ENCODE assay signal across 8 cellular contexts in genomic region chr14:104678346-104678745, GRCh38. TPM values are rescaled to one million over a fixed set of nuclear protein-coding genes. Genes with fewer than 3 reads are reported as not detected.
DNase-seq lines count a peak whose midpoint lies in the region; ATAC-seq, FAIRE-seq and TF ChIP-seq lines count a peak whose summit lies in the region.

No MANE protein-coding gene starts in this region.

- H3K4me3 ChIP-seq in K562 (peak overlapping the region; percentile 35), lower lobe of right lung (peak overlapping the region; percentile 59)

- intact Hi-C loops in K562 (cut with micrococcal nuclease), result no loop called here
- intact Hi-C loops in lower lobe of right lung (cut with DNase I), result no loop called here

- peak overlapping the region; percentile 84 for H3K27ac Mint-ChIP-seq in type B pancreatic cell

- H3K27me3 ChIP-seq in K562 (ENCODE audit: control insufficient read depth in 2 of 2, insufficient read depth in 2 of 2, low read length in 2 of 2) (no peaks in the 10 kb centered on the region), lower lobe of right lung (ENCODE audit: low read depth) (no peaks in the 10 kb centered on the region)

- in situ Hi-C loops in K562 (cut with MboI), result no loop called here

- H3K9ac ChIP-seq in K562 (ENCODE audit: insufficient read depth in 1 of 2, low read depth in 2 of 2, low read length in 2 of 2), result peak overlapping the region; percentile 81 to 91

- TF ChIP-seq CTCF in K562 (IDR thresholded peaks at IDR 0.05 in 2 of 3, conservative IDR thresholded peaks at IDR 0.05 in 1 of 3; ENCODE audit: insufficient read depth in 2 of 3, low read depth in 1 of 3, low read length in 3 of 3) (no peak), lower lobe of right lung (IDR thresholded peaks at IDR 0.05) (no peak), type B pancreatic cell (conservative IDR thresholded peaks at IDR 0.05) (no peak)

- TF ChIP-seq EP300 in K562 (IDR thresholded peaks at IDR 0.05; ENCODE audit: low read length), result no peak

- H3K4me3 Mint-ChIP-seq in type B pancreatic cell, result peak overlapping the region; percentile 82

- H3K27ac ChIP-seq in K562 (ENCODE audit: extremely low read depth, low read depth, low read length) (peak overlapping the region; percentile 94), lower lobe of right lung (peak overlapping the region; percentile 84)

- H3K9me1 ChIP-seq in K562 (ENCODE audit: control insufficient read depth, insufficient read depth, low read length), result no peaks in the 10 kb centered on the region

- peak; percentile 1 for ATAC-seq in GM18511 (IDR thresholded peaks at IDR 0.05; ENCODE audit: unreplicated experiment)
- ATAC-seq in K562, result peak; percentile 60
- peak in 1 of 2 donors; percentile 1 for ATAC-seq in lower lobe of right lung
- no peak for ATAC-seq in GM21390 (IDR thresholded peaks at IDR 0.05; ENCODE audit: unreplicated experiment)
- no peak for ATAC-seq in GM18873 (IDR thresholded peaks at IDR 0.05; ENCODE audit: low FRiP score, unreplicated experiment)
- no peak for ATAC-seq in HG03135 (IDR thresholded peaks at IDR 0.05; ENCODE audit: unreplicated experiment)

- H4K20me1 ChIP-seq in K562 (replicated peaks; ENCODE audit: control insufficient read depth, insufficient read depth, low read length), result no peaks in the 10 kb centered on the region

- no peak for FAIRE-seq in K562 (lab: Jason Lieb, UNC)

- no peaks in the 10 kb centered on the region for H3K79me2 ChIP-seq in K562 (ENCODE audit: control insufficient read depth, insufficient read depth, low read length)

- TF ChIP-seq POLR2A in K562 (conservative IDR thresholded peaks at IDR 0.05), result no peak

- no TSS peak for BruUV-seq in K562 (replicated peaks; lab: Mats Ljungman, UMichigan)

- 25% methylated on average over 10 of the region's 13 CpGs for WGBS in K562 (ENCODE audit: insufficient coverage, low coverage, missing lambda C conversion rate)

- DNase-seq in LHCN-M2 (ENCODE audit: low read depth) (peak; percentile 53), K562 (ENCODE audit: extremely low read depth in 1 of 4, low spot score in 3 of 4) (peak; percentile 43 to 62 (median 58)), lower lobe of right lung (peak; percentile 56), type B pancreatic cell (ENCODE audit: extremely low spot score, unreplicated experiment) (no peak)

- H3K36me3 ChIP-seq in K562 (ENCODE audit: control insufficient read depth, insufficient read depth, low read length) (no peaks in the 10 kb centered on the region), lower lobe of right lung (no peaks in the 10 kb centered on the region)

- POLR2A ChIA-PET in K562 (lab: Yijun Ruan, JAX), result interaction anchor here (0.8 to 2.9 kb wide), 3 partner anchors 9 to 20 kb away, joined by 3 to 12 read pairs (median 3); no protein-coding TSS in a partner anchor

- no peaks in the 10 kb centered on the region for H3K36me3 Mint-ChIP-seq in type B pancreatic cell

- H3K27me3 Mint-ChIP-seq in type B pancreatic cell, result no peaks in the 10 kb centered on the region

- H3K4me1 ChIP-seq in K562 (replicated peaks in 1 of 2; ENCODE audit: control insufficient read depth in 2 of 2, insufficient read depth in 2 of 2, low read length in 2 of 2) (peaks cover 34 to 69% of the 10 kb centered on the region in 2 experiments), lower lobe of right lung (peaks cover 61% of the 10 kb centered on the region)

- H2AFZ ChIP-seq in K562 (ENCODE audit: low read depth, low read length), result peak overlapping the region; percentile 91

- H3K4me2 ChIP-seq in K562 (ENCODE audit: insufficient read depth, low read length), result peak overlapping the region; percentile 71

- H3K9me3 ChIP-seq in K562 (replicated peaks; ENCODE audit: control insufficient read depth, insufficient read depth, low read depth, low read length) (no peaks in the 10 kb centered on the region), lower lobe of right lung (no peaks in the 10 kb centered on the region)

- no peaks in the 10 kb centered on the region for H3K9me3 Mint-ChIP-seq in type B pancreatic cell

- CTCF ChIA-PET in K562 (lab: Yijun Ruan, JAX; ENCODE audit: low intra/inter-chr PET ratio), result no interaction called here

- H3K4me1 Mint-ChIP-seq in type B pancreatic cell (ENCODE audit: unreplicated experiment), result peaks cover 33% of the 10 kb centered on the region

- TF ChIP-seq RAD21 in K562 (CRISPR knock-in tag; conservative IDR thresholded peaks at IDR 0.05 in 1 of 2, IDR thresholded peaks at IDR 0.05 in 1 of 2), result no peak

TF ChIP-seq in K562, 482 proteins besides CTCF, POLR2A, EP300 and RAD21 (continues in another document):
- TF ChIP-seq ZNF197 (CRISPR knock-in tag; IDR thresholded peaks at IDR 0.05; ENCODE audit: low read depth), result no peak
- 0 out of 2 replicates have a peak, but pooled peaks have one; percentile 6 for TF ChIP-seq ZNF395 (CRISPR knock-in tag; IDR thresholded peaks at IDR 0.05)
- TF ChIP-seq TBP (optimal IDR thresholded peaks at IDR 0.05; ENCODE audit: low read depth, low read length), result peak; percentile 1
- TF ChIP-seq ZNF589 (CRISPR knock-in tag; IDR thresholded peaks at IDR 0.05; ENCODE audit: low read depth), result peak; percentile 15; the same call in 1 of the 2 replicates
- TF ChIP-seq TAF1 (IDR thresholded peaks at IDR 0.05; ENCODE audit: control insufficient read depth, extremely low read depth, insufficient read depth, low read length, severe bottlenecking), result no peak
- TF ChIP-seq MEF2D (tag; conservative IDR thresholded peaks at IDR 0.05; ENCODE audit: low read depth), result no peak
- TF ChIP-seq ADNP (tag; IDR thresholded peaks at IDR 0.05), result no peak

RNA-seq across cellular contexts. Expression of gene INF2, which starts 11.1 kb away (rescaled TPM):
- 78.1 and 87.8 TPM in 2 replicates for total RNA-seq in LHCN-M2 (2014; rRNA removed)
- polyA plus RNA-seq in LHCN-M2 (2012), result 82.4 TPM
- total RNA-seq in K562 (2011; cell fraction: chromatin; rRNA removed; ENCODE audit: low replicate concordance), result 30.6 and 91.0 TPM in 2 replicates
- 44.5 and 47.5 TPM in 2 replicates for total RNA-seq in K562 (2011; cell fraction: nucleolus; rRNA removed)
- 33.6 and 37.9 TPM in 2 replicates for total RNA-seq in K562 (2011; cell fraction: nucleoplasm; rRNA removed)
- 24.9 and 28.8 TPM in 2 replicates for total RNA-seq in K562 (2014; rRNA removed)
- total RNA-seq in K562 (2014; rRNA removed; fragmentation: Illumina TruSeq; extraction: Trizol), result 2.8 and 4.4 TPM in 2 replicates
- 7.8 and 8.7 TPM in 2 replicates for total RNA-seq in K562 (2015; rRNA removed; fragmentation: Illumina TruSeq; extraction: Trizol)
- 30.7 and 31.3 TPM in 2 replicates for total RNA-seq in K562 (2021)
- 8.3 and 13.8 TPM in 2 replicates for polyA plus RNA-seq in K562 (2011; rRNA removed)
- polyA plus RNA-seq in K562 (2011; cell fraction: cytosol; rRNA removed), result 13.6 and 29.1 TPM in 2 replicates
- polyA plus RNA-seq in K562 (2011; cell fraction: nucleus; rRNA removed), result 35.1 and 63.6 TPM in 2 replicates
- polyA plus RNA-seq in K562 (2012), result 15.0 and 19.9 TPM in 2 replicates
- 7.2 and 12.4 TPM in 2 replicates for polyA plus RNA-seq in K562 (2014; fragmentation: Illumina TruSeq; extraction: Trizol)
- polyA plus RNA-seq in K562 (2014; fragmentation: Nextera tagmentation; extraction: Ambion mirVana), result 1 to 10 TPM in 1 of 2 experiments, under 1 TPM in 1; 0.56 to 1.4 TPM
- 26.2 and 28.2 TPM in 2 replicates for polyA plus RNA-seq in K562 (2014; rRNA removed)
- polyA minus RNA-seq in K562 (2011; rRNA and poly(A)+ RNA removed), result 3.5 and 6.1 TPM in 2 replicates
- 8.0 and 13.7 TPM in 2 replicates for polyA minus RNA-seq in K562 (2011; cell fraction: cytosol; rRNA and poly(A)+ RNA removed)
- polyA minus RNA-seq in K562 (2011; cell fraction: nucleus; rRNA and poly(A)+ RNA removed), result 9.4 and 12.0 TPM in 2 replicates
- total RNA-seq in lower lobe of right lung, result 116 TPM
- 45.6 and 78.9 TPM in 2 replicates for total RNA-seq in type B pancreatic cell (ENCODE audit: low replicate concordance)

RNA-seq across cellular contexts. Expression of gene ADSS1, which starts 45.7 kb away (rescaled TPM):
- total RNA-seq in LHCN-M2 (2014; rRNA removed), result 2.5 and 2.8 TPM in 2 replicates
- 6.1 TPM for polyA plus RNA-seq in LHCN-M2 (2012)
- 17.1 and 35.0 TPM in 2 replicates for total RNA-seq in K562 (2011; cell fraction: chromatin; rRNA removed; ENCODE audit: low replicate concordance)
- total RNA-seq in K562 (2011; cell fraction: nucleolus; rRNA removed), result 12.5 and 17.5 TPM in 2 replicates
- total RNA-seq in K562 (2011; cell fraction: nucleoplasm; rRNA removed), result 16.8 and 20.0 TPM in 2 replicates
- 4.4 and 5.9 TPM in 2 replicates for total RNA-seq in K562 (2014; rRNA removed)
- total RNA-seq in K562 (2014; rRNA removed; fragmentation: Illumina TruSeq; extraction: Trizol), result 2.0 and 2.2 TPM in 2 replicates
- 3.5 and 3.6 TPM in 2 replicates for total RNA-seq in K562 (2015; rRNA removed; fragmentation: Illumina TruSeq; extraction: Trizol)
- total RNA-seq in K562 (2021), result 4.2 and 4.9 TPM in 2 replicates
- 4.2 and 5.2 TPM in 2 replicates for polyA plus RNA-seq in K562 (2011; rRNA removed)
- polyA plus RNA-seq in K562 (2011; cell fraction: cytosol; rRNA removed), result 2.7 and 4.0 TPM in 2 replicates
- 39.1 and 54.9 TPM in 2 replicates for polyA plus RNA-seq in K562 (2011; cell fraction: nucleus; rRNA removed)
- 6.0 and 16.4 TPM in 2 replicates for polyA plus RNA-seq in K562 (2012)
- polyA plus RNA-seq in K562 (2014; fragmentation: Illumina TruSeq; extraction: Trizol), result 3.9 and 4.3 TPM in 2 replicates
- polyA plus RNA-seq in K562 (2014; fragmentation: Nextera tagmentation; extraction: Ambion mirVana), result under 1 TPM; 0.53 to 0.74 TPM
- 3.6 and 5.3 TPM in 2 replicates for polyA plus RNA-seq in K562 (2014; rRNA removed)
- 2.6 and 2.7 TPM in 2 replicates for polyA minus RNA-seq in K562 (2011; rRNA and poly(A)+ RNA removed)
- 1.3 and 1.6 TPM in 2 replicates for polyA minus RNA-seq in K562 (2011; cell fraction: cytosol; rRNA and poly(A)+ RNA removed)
- polyA minus RNA-seq in K562 (2011; cell fraction: nucleus; rRNA and poly(A)+ RNA removed), result 6.4 and 9.8 TPM in 2 replicates
- total RNA-seq in lower lobe of right lung, result 5.1 TPM
- 3.2 and 6.9 TPM in 2 replicates for total RNA-seq in type B pancreatic cell (ENCODE audit: low replicate concordance)

Comparison
In these comparisons a context has a peak if more than half of its experiments do, and no peak if none do; other contexts are left out.
1. ATAC-seq: peak in GM18511 (single experiment) and K562 (single experiment); none in GM21390 (single experiment), GM18873 (single experiment) and HG03135 (single experiment).